Comparison of ENCODE assay signal across 2 cellular contexts in the genomic region with DNA sequence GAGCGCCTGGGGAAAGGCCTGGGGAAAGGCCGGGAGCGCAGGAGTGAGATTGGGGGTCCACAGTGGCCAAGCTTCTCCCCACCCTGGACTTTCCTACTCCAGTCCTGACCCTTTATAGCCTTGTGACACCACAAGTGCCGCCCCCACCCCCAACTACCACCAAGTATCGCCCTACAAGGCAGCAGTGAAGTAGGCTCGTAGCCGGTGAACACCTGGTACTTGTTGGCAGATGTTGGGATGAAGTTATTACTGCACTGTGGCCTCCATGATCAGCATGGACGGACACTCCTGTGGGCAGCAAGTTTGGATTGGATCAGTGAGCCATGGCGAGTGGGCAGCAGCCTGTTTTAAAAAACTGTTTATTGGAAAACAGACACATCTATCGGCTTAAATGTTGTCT.
TF ChIP-seq lines count a peak whose summit lies in the region.

No MANE protein-coding gene starts in this region.

TF ChIP-seq in SK-N-SH, 30 proteins besides CTCF, POLR2A, EP300 and RAD21 (continued from another document):
- no peak for TF ChIP-seq ZBTB33 (IDR thresholded peaks at IDR 0.05; ENCODE audit: borderline replicate concordance, low read depth)
- no peak for TF ChIP-seq POLR2AphosphoS5 (IDR thresholded peaks at IDR 0.05; ENCODE audit: low read depth, low read length)
- no peak for TF ChIP-seq NRF1 (IDR thresholded peaks at IDR 0.05; ENCODE audit: low read depth, low read length)
- no peak for TF ChIP-seq MXI1 (IDR thresholded peaks at IDR 0.05; ENCODE audit: low read depth, low read length)
- TF ChIP-seq REST (IDR thresholded peaks at IDR 0.05; ENCODE audit: low read depth, low read length), result no peak
- TF ChIP-seq EZH2phosphoT487 (IDR thresholded peaks at IDR 0.05; ENCODE audit: borderline replicate concordance, low read depth), result no peak
- TF ChIP-seq RCOR1 (IDR thresholded peaks at IDR 0.05; ENCODE audit: low read length), result no peak
- no peak for TF ChIP-seq YY1 (IDR thresholded peaks at IDR 0.05; ENCODE audit: low read depth)
- TF ChIP-seq TCF12 (IDR thresholded peaks at IDR 0.05), result no peak
- TF ChIP-seq, protein P1, sequence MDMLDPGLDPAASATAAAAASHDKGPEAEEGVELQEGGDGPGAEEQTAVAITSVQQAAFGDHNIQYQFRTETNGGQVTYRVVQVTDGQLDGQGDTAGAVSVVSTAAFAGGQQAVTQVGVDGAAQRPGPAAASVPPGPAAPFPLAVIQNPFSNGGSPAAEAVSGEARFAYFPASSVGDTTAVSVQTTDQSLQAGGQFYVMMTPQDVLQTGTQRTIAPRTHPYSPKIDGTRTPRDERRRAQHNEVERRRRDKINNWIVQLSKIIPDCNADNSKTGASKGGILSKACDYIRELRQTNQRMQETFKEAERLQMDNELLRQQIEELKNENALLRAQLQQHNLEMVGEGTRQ (IDR thresholded peaks at IDR 0.05; ENCODE audit: borderline replicate concordance, low read depth, low read length), result no peak

TF ChIP-seq in SK-N-SH treated with all-trans-retinoic acid at 6 μM for 48 hours, 23 proteins besides CTCF, POLR2A, EP300 and RAD21:
- TF ChIP-seq, protein P2, sequence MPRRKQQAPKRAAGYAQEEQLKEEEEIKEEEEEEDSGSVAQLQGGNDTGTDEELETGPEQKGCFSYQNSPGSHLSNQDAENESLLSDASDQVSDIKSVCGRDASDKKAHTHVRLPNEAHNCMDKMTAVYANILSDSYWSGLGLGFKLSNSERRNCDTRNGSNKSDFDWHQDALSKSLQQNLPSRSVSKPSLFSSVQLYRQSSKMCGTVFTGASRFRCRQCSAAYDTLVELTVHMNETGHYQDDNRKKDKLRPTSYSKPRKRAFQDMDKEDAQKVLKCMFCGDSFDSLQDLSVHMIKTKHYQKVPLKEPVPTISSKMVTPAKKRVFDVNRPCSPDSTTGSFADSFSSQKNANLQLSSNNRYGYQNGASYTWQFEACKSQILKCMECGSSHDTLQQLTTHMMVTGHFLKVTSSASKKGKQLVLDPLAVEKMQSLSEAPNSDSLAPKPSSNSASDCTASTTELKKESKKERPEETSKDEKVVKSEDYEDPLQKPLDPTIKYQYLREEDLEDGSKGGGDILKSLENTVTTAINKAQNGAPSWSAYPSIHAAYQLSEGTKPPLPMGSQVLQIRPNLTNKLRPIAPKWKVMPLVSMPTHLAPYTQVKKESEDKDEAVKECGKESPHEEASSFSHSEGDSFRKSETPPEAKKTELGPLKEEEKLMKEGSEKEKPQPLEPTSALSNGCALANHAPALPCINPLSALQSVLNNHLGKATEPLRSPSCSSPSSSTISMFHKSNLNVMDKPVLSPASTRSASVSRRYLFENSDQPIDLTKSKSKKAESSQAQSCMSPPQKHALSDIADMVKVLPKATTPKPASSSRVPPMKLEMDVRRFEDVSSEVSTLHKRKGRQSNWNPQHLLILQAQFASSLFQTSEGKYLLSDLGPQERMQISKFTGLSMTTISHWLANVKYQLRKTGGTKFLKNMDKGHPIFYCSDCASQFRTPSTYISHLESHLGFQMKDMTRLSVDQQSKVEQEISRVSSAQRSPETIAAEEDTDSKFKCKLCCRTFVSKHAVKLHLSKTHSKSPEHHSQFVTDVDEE (CRISPR knock-in tag; IDR thresholded peaks at IDR 0.05), result no peak
- TF ChIP-seq ESRRG (CRISPR knock-in tag; IDR thresholded peaks at IDR 0.05), result no peak
- TF ChIP-seq ZFP3 (CRISPR knock-in tag; IDR thresholded peaks at IDR 0.05), result no peak
- no peak for TF ChIP-seq ZFP30 (CRISPR knock-in tag; IDR thresholded peaks at IDR 0.05)
- TF ChIP-seq ZC3H10 (CRISPR knock-in tag; IDR thresholded peaks at IDR 0.05), result no peak
- no peak for TF ChIP-seq POU6F1 (CRISPR knock-in tag; IDR thresholded peaks at IDR 0.05; ENCODE audit: borderline replicate concordance, low read depth)
- no peak for TF ChIP-seq ARNTL (CRISPR knock-in tag; IDR thresholded peaks at IDR 0.05; ENCODE audit: borderline replicate concordance, low read depth)
- no peak for TF ChIP-seq RARB (CRISPR knock-in tag; IDR thresholded peaks at IDR 0.05)
- no peak for TF ChIP-seq ISL1 (CRISPR knock-in tag; IDR thresholded peaks at IDR 0.05)
TF ChIP-seq in SK-N-SH treated with all-trans-retinoic acid at 6 μM for 48 hours: peak in this region for 0.
